In genomic region chr22:23621082-23621780, GRCh38 we compare ENCODE assay signal across 33 cellular contexts. TPM values are rescaled to one million over a fixed set of nuclear protein-coding genes. Genes with fewer than 3 reads are reported as not detected.
"Had no signal": no experiment of that assay in that cellular context is flagged by ENCODE, and none has a peak within 500 bp of the region (broad histone marks: within the 10 kb centered on the region; RNA-seq: fewer than 3 reads in every experiment).

No MANE protein-coding gene starts in this region.

- H3K9me3 ChIP-seq: lower lobe of right lung, neutrophil, thoracic aorta, upper lobe of left lung, vagina had no signal

- H3K4me3 ChIP-seq: lower lobe of right lung, skin epidermis, thoracic aorta, upper lobe of left lung, vagina had no signal

- H3K4me1 Mint-ChIP-seq: activated CD4-positive, alpha-beta T cell treated with anti-CD3 and anti-CD28 coated beads for 36 hours; activated CD8-positive, alpha-beta memory T cell treated with anti-CD3 and anti-CD28 coated beads, Interleukin-2, amount 10 ng/mL, durations not matched to agents 7 days and 5 days; activated naive CD4-positive, alpha-beta T cell treated with anti-CD3 and anti-CD28 coated beads, Interleukin-2, amount 50 U/mL, for 24 hours; activated naive CD8-positive, alpha-beta T cell treated with anti-CD3 and anti-CD28 coated beads, Interleukin-2, amount 50 U/mL, for 24 hours; stimulated activated effector memory CD8-positive, alpha-beta T cell treated with anti-CD3 and anti-CD28 coated beads, Interleukin-12 subunit alpha, Interleukin-12 subunit beta, amount 100 ng/mL, for 72 hours had no signal

- H3K27ac ChIP-seq: lower lobe of right lung, neutrophil, skin epidermis, thoracic aorta, upper lobe of left lung, vagina had no signal

- H3K27me3 Mint-ChIP-seq: activated CD4-positive, alpha-beta T cell treated with anti-CD3 and anti-CD28 coated beads for 36 hours; activated naive CD4-positive, alpha-beta T cell treated with anti-CD3 and anti-CD28 coated beads, Interleukin-2, amount 50 U/mL, for 24 hours; activated naive CD8-positive, alpha-beta T cell treated with anti-CD3 and anti-CD28 coated beads, Interleukin-2, amount 50 U/mL, for 24 hours; dendritic cell treated with granulocyte-macrophage colony-stimulating factor and Interleukin-4, amounts not matched to agents 40 ng/mL and 50 ng/mL, for 4 days; natural killer cell treated with Interleukin-12 subunit alpha and Interleukin-12 subunit beta and Interleukin-15 and Interleukin-18, amount 100 ng/mL, for 72 hours; stimulated activated naive CD8-positive, alpha-beta T cell treated with anti-CD3 and anti-CD28 coated beads, Interleukin-15, Interleukin-2, amounts not matched to agents 100 ng/mL and 50 ng/mL, for 24 hours had no signal

- H3K4me3 Mint-ChIP-seq: activated CD4-positive, alpha-beta T cell treated with anti-CD3 and anti-CD28 coated beads for 36 hours; activated CD8-positive, alpha-beta memory T cell treated with anti-CD3 and anti-CD28 coated beads, Interleukin-2, amount 10 ng/mL, durations not matched to agents 7 days and 5 days; activated CD8-positive, alpha-beta T cell treated with anti-CD3 and anti-CD28 coated beads, Interleukin-2, amount 10 ng/mL, durations not matched to agents 7 days and 5 days; activated naive CD4-positive, alpha-beta T cell treated with anti-CD3 and anti-CD28 coated beads, Interleukin-2, amount 50 U/mL, for 24 hours; activated naive CD8-positive, alpha-beta T cell treated with anti-CD3 and anti-CD28 coated beads, Interleukin-2, amount 50 U/mL, for 24 hours; dendritic cell treated with granulocyte-macrophage colony-stimulating factor and Interleukin-4, amounts not matched to agents 40 ng/mL and 50 ng/mL, for 4 days; endodermal cell; natural killer cell treated with Interleukin-12 subunit alpha and Interleukin-12 subunit beta and Interleukin-15 and Interleukin-18, amount 100 ng/mL, for 72 hours; stimulated activated effector memory CD8-positive, alpha-beta T cell treated with anti-CD3 and anti-CD28 coated beads, Interleukin-12 subunit alpha, Interleukin-12 subunit beta, amount 100 ng/mL, for 72 hours; stimulated activated naive CD8-positive, alpha-beta T cell treated with anti-CD3 and anti-CD28 coated beads, Interleukin-15, Interleukin-2, amounts not matched to agents 100 ng/mL and 50 ng/mL, for 24 hours had no signal

- H3K36me3 Mint-ChIP-seq: natural killer cell treated with Interleukin-12 subunit alpha and Interleukin-12 subunit beta and Interleukin-15 and Interleukin-18, amount 100 ng/mL, for 72 hours; stimulated activated effector memory CD8-positive, alpha-beta T cell treated with anti-CD3 and anti-CD28 coated beads, Interleukin-12 subunit alpha, Interleukin-12 subunit beta, amount 100 ng/mL, for 72 hours had no signal

- H3K4me1 ChIP-seq: lower lobe of right lung, upper lobe of left lung, vagina had no signal

- H3K9me3 Mint-ChIP-seq: activated naive CD4-positive, alpha-beta T cell treated with anti-CD3 and anti-CD28 coated beads, Interleukin-2, amount 50 U/mL, for 24 hours; activated naive CD8-positive, alpha-beta T cell treated with anti-CD3 and anti-CD28 coated beads, Interleukin-2, amount 50 U/mL, for 24 hours; activated T-helper 2 cell treated with anti-CD3 and anti-CD28 coated beads, Interferon-gamma antibody, Interleukin-2, Interleukin-4, amounts not matched to agents 10 μg/mL and 5 μg/mL and 100 μg/mL, durations not matched to agents 14 hours and 24 hours and 36 hours; dendritic cell treated with granulocyte-macrophage colony-stimulating factor and Interleukin-4, amounts not matched to agents 40 ng/mL and 50 ng/mL, for 4 days; endodermal cell; natural killer cell treated with Interleukin-12 subunit alpha and Interleukin-12 subunit beta and Interleukin-15 and Interleukin-18, amount 100 ng/mL, for 72 hours; stimulated activated effector memory CD8-positive, alpha-beta T cell treated with anti-CD3 and anti-CD28 coated beads, Interleukin-12 subunit alpha, Interleukin-12 subunit beta, amount 100 ng/mL, for 72 hours; stimulated activated naive CD8-positive, alpha-beta T cell treated with anti-CD3 and anti-CD28 coated beads, Interleukin-15, Interleukin-2, amounts not matched to agents 100 ng/mL and 50 ng/mL, for 24 hours had no signal

- H3K27ac Mint-ChIP-seq: activated CD4-positive, alpha-beta T cell treated with anti-CD3 and anti-CD28 coated beads for 36 hours; activated CD8-positive, alpha-beta memory T cell treated with anti-CD3 and anti-CD28 coated beads, Interleukin-2, amount 10 ng/mL, durations not matched to agents 7 days and 5 days; activated CD8-positive, alpha-beta T cell treated with anti-CD3 and anti-CD28 coated beads, Interleukin-2, amount 10 ng/mL, durations not matched to agents 7 days and 5 days; activated naive CD4-positive, alpha-beta T cell treated with anti-CD3 and anti-CD28 coated beads, Interleukin-2, amount 50 U/mL, for 24 hours; activated naive CD8-positive, alpha-beta T cell treated with anti-CD3 and anti-CD28 coated beads, Interleukin-2, amount 50 U/mL, for 24 hours; activated T-helper 2 cell treated with anti-CD3 and anti-CD28 coated beads, Interferon-gamma antibody, Interleukin-2, Interleukin-4, amounts not matched to agents 10 μg/mL and 5 μg/mL and 100 μg/mL, durations not matched to agents 14 hours and 24 hours and 36 hours; dendritic cell treated with granulocyte-macrophage colony-stimulating factor and Interleukin-4, amounts not matched to agents 40 ng/mL and 50 ng/mL, for 4 days; endodermal cell; natural killer cell treated with Interleukin-12 subunit alpha and Interleukin-12 subunit beta and Interleukin-15 and Interleukin-18, amount 100 ng/mL, for 72 hours; stimulated activated effector memory CD8-positive, alpha-beta T cell treated with anti-CD3 and anti-CD28 coated beads, Interleukin-12 subunit alpha, Interleukin-12 subunit beta, amount 100 ng/mL, for 72 hours; stimulated activated naive CD8-positive, alpha-beta T cell treated with anti-CD3 and anti-CD28 coated beads, Interleukin-15, Interleukin-2, amounts not matched to agents 100 ng/mL and 50 ng/mL, for 24 hours had no signal

- ATAC-seq: activated CD4-positive, alpha-beta T cell treated with anti-CD3 and anti-CD28 coated beads for 36 hours; activated CD8-positive, alpha-beta memory T cell treated with anti-CD3 and anti-CD28 coated beads, Interleukin-2, amount 10 ng/mL, durations not matched to agents 7 days and 5 days; activated CD8-positive, alpha-beta T cell treated with anti-CD3 and anti-CD28 coated beads, Interleukin-2, amount 10 ng/mL, durations not matched to agents 7 days and 5 days; activated naive CD8-positive, alpha-beta T cell treated with anti-CD3 and anti-CD28 coated beads, Interleukin-2, amount 50 U/mL, for 24 hours; esophagus mucosa; left lobe of liver; lower lobe of right lung; natural killer cell treated with Interleukin-12 subunit alpha and Interleukin-12 subunit beta and Interleukin-15 and Interleukin-18, amount 100 ng/mL, for 72 hours; sciatic nerve; stimulated activated effector memory CD8-positive, alpha-beta T cell treated with anti-CD3 and anti-CD28 coated beads, Interleukin-12 subunit alpha, Interleukin-12 subunit beta, amount 100 ng/mL, for 72 hours had no signal

- H3K36me3 ChIP-seq: lower lobe of right lung, thoracic aorta, vagina had no signal

- DNase-seq: activated CD4-positive, alpha-beta T cell treated with anti-CD3 and anti-CD28 coated beads for 36 hours; activated CD4-positive, CD25-positive, alpha-beta regulatory T cell; activated CD8-positive, alpha-beta memory T cell treated with anti-CD3 and anti-CD28 coated beads, Interleukin-2, amount 10 ng/mL, durations not matched to agents 7 days and 5 days; activated CD8-positive, alpha-beta T cell treated with anti-CD3 and anti-CD28 coated beads, Interleukin-2, amount 10 ng/mL, durations not matched to agents 7 days and 5 days; activated naive CD8-positive, alpha-beta T cell treated with anti-CD3 and anti-CD28 coated beads, Interleukin-2, amount 50 U/mL, for 24 hours; activated T-cell treated with anti-CD3 and anti-CD28 coated beads, Interleukin-2, amount 50 U/mL, for 48 hours; amygdala; central memory CD4-positive, alpha-beta T cell; endodermal cell; foreskin fibroblast; lower lobe of right lung; mesendoderm; stimulated activated CD4-positive, alpha-beta T cell treated with anti-CD3 and anti-CD28 coated beads, Interleukin-4, amount 100 ng/mL, for 24 hours; upper lobe of left lung had no signal

- H3K27me3 ChIP-seq: neutrophil, upper lobe of left lung, vagina had no signal

RNA-seq across cellular contexts. Expression of gene DRICH1, which starts 10.9 kb away (rescaled TPM):
- total RNA-seq: kidney epithelial cell, thoracic aorta, vagina had no signal

RNA-seq across cellular contexts. Expression of gene IGLL1, which starts 41.1 kb away (rescaled TPM):
- total RNA-seq: activated CD4-positive, alpha-beta T cell treated with anti-CD3 and anti-CD28 coated beads for 36 hours; activated CD8-positive, alpha-beta T cell treated with anti-CD3 and anti-CD28 coated beads, Interleukin-2, amount 10 ng/mL, durations not matched to agents 7 days and 5 days; endodermal cell; esophagus mucosa; kidney epithelial cell; left lobe of liver; lower lobe of right lung; myocyte; natural killer cell treated with Interleukin-12 subunit alpha and Interleukin-12 subunit beta and Interleukin-15 and Interleukin-18, amount 100 ng/mL, for 72 hours; osteocyte; posterior vena cava; renal cortical epithelial cell; sciatic nerve; subcutaneous adipose tissue; thoracic aorta; upper lobe of left lung; vagina had no signal
